In the genomic region with DNA sequence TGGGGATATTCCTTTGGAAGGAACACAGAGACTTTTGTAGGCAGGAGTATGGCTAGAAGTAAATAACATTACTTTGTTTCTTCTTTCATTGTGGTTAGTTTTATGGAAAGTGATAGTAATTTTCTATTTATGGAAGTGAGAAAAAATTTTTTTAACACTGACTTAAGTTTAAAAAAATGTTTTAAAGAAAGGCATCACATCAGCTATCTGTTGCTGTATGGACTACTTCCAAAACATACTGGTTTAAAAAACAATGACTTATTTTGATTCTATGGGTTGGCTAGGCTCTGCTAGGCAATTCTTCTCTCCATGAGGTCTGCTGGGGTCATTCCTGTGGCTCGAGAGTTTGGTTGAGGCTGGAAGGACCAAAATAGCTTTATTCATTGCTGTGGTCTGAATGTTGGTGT, we compare ENCODE assay signal across 16 cellular contexts. TPM values are rescaled to one million over a fixed set of nuclear protein-coding genes. Genes with fewer than 3 reads are reported as not detected.
A peak's percentile ranks its signal among the peaks of the same experiment; 100 is the strongest.
DNase-seq lines count a peak whose midpoint lies in the region; ATAC-seq, FAIRE-seq and TF ChIP-seq lines count a peak whose summit lies in the region.
"Had no signal": no experiment of that assay in that cellular context is flagged by ENCODE, and none has a peak within 500 bp of the region (broad histone marks: within the 10 kb centered on the region; RNA-seq: fewer than 3 reads in every experiment).

No MANE protein-coding gene starts in this region.

- CTCF ChIA-PET in endothelial cell of umbilical vein (lab: Charles Lee) = interaction anchor here (1.2 to 1.4 kb wide), 2 partner anchors 9 to 28 kb away, joined by 3 to 4 read pairs; no protein-coding TSS in a partner anchor

- H3K9ac ChIP-seq in KMS-11 (no peak overlapping the region), endothelial cell of umbilical vein (replicated peaks; ENCODE audit: extremely low read depth, insufficient read depth, low read length) (no peak overlapping the region), smooth muscle cell (ENCODE audit: low read depth) (no peak overlapping the region)

- H3K79me2 ChIP-seq in KMS-11 (ENCODE audit: insufficient read depth, low read depth) (no peaks in the 10 kb centered on the region), endothelial cell of umbilical vein (ENCODE audit: control insufficient read depth, insufficient read depth, low read length) (no peaks in the 10 kb centered on the region), smooth muscle cell (ENCODE audit: low read depth) (no peaks in the 10 kb centered on the region)

- no peaks in the 10 kb centered on the region for H3K36me3 ChIP-seq in GM06990 (ENCODE audit: control insufficient read depth, insufficient read depth, low read length)
- no peaks in the 10 kb centered on the region for H3K36me3 ChIP-seq in KMS-11 (ENCODE audit: insufficient read depth)
- no peaks in the 10 kb centered on the region for H3K36me3 ChIP-seq in endothelial cell of umbilical vein (ENCODE audit: control insufficient read depth in 2 of 2, extremely low read depth in 1 of 2, insufficient read depth in 2 of 2, low read length in 2 of 2)
- no peaks in the 10 kb centered on the region for H3K36me3 ChIP-seq in smooth muscle cell (ENCODE audit: low read depth)
- H3K36me3 ChIP-seq: lower lobe of right lung, thyroid gland had no signal

- TF ChIP-seq CTCF in GM06990 (IDR thresholded peaks at IDR 0.05; ENCODE audit: insufficient read depth, low read length, poor library complexity, severe bottlenecking) (no peak), KMS-11 (conservative IDR thresholded peaks at IDR 0.05; ENCODE audit: low read depth, low read length) (no peak), endothelial cell of umbilical vein (IDR thresholded peaks at IDR 0.05; ENCODE audit: extremely low read depth in 1 of 2, insufficient read depth in 1 of 2, low read depth in 1 of 2, low read length in 2 of 2) (no peak), smooth muscle cell (IDR thresholded peaks at IDR 0.05; ENCODE audit: borderline replicate concordance, insufficient read depth, poor library complexity, severe bottlenecking) (no peak)

- H4K20me1 ChIP-seq in KMS-11 (ENCODE audit: insufficient read depth) (no peaks in the 10 kb centered on the region), endothelial cell of umbilical vein (replicated peaks; ENCODE audit: control insufficient read depth, extremely low read depth, insufficient read depth, low read length) (no peaks in the 10 kb centered on the region), smooth muscle cell (ENCODE audit: low read depth) (no peaks in the 10 kb centered on the region)

- no TSS peak for BruUV-seq in endothelial cell of umbilical vein (replicated peaks; lab: Mats Ljungman, UMichigan)

- dilution Hi-C loops in endothelial cell of umbilical vein (cut with MboI; ENCODE audit: extremely low pct_ligation_motif_present, low sequenced_read_pairs) = no loop called here

- no peaks in the 10 kb centered on the region for H3K9me1 ChIP-seq in endothelial cell of umbilical vein (replicated peaks; ENCODE audit: control insufficient read depth, extremely low read depth, insufficient read depth, low read length)

- DNase-seq in GM06990 (ENCODE audit: extremely low read depth, insufficient read length) = peak; percentile 30
- DNase-seq in endothelial cell of umbilical vein (ENCODE audit: low read depth, low spot score) = peak; percentile 29
- no peak for DNase-seq in smooth muscle cell (lab: John Stamatoyannopoulos, UW; ENCODE audit: unreplicated experiment)
- DNase-seq in SIG-M5 (lab: John Stamatoyannopoulos, UW) = no peak
- DNase-seq in left cardiac atrium = no peak
- DNase-seq: activated CD4-positive, CD25-positive, alpha-beta regulatory T cell treated with anti-CD3 and anti-CD28 coated beads, Interleukin-2, amount 50 U/mL, for 72 hours; COR-L47; glutamatergic neuron; lower lobe of right lung; psoas muscle; thyroid gland had no signal

- H3F3A ChIP-seq in smooth muscle cell (ENCODE audit: low read depth) = peaks cover 50% of the 10 kb centered on the region

- H3K27ac ChIP-seq in KMS-11 (no peak overlapping the region), endothelial cell of umbilical vein (ENCODE audit: insufficient read depth, low read depth, low read length) (no peak overlapping the region), smooth muscle cell (ENCODE audit: low read depth) (peak overlapping the region; percentile 66)
- H3K27ac ChIP-seq: lower lobe of right lung, psoas muscle, thyroid gland had no signal

- TF ChIP-seq POLR2A in endothelial cell of umbilical vein (IDR thresholded peaks at IDR 0.05; ENCODE audit: low read depth, low read length) = no peak
- no peak for TF ChIP-seq POLR2A in GM18505 (IDR thresholded peaks at IDR 0.05; ENCODE audit: borderline replicate concordance, extremely low read depth, insufficient read depth, insufficient read length)

- ATAC-seq in HG03571 (IDR thresholded peaks at IDR 0.05; ENCODE audit: unreplicated experiment) (no peak), GM18505 (IDR thresholded peaks at IDR 0.05; ENCODE audit: unreplicated experiment) (no peak), left cardiac atrium (no peak)
- ATAC-seq: lower lobe of right lung, psoas muscle, Right ventricle myocardium inferior had no signal

- FAIRE-seq in endothelial cell of umbilical vein (lab: Jason Lieb, UNC) = no peak
- FAIRE-seq: colon had no signal

- intact Hi-C loops in endothelial cell of umbilical vein (cut with micrococcal nuclease) = no loop called here
- intact Hi-C loops in left cardiac atrium (cut with DNase I) = no loop called here

- H3K27me3 ChIP-seq in GM06990 (replicated peaks; ENCODE audit: control insufficient read depth, insufficient read depth, low read length) (no peaks in the 10 kb centered on the region), KMS-11 (ENCODE audit: insufficient read depth, low read depth) (no peaks in the 10 kb centered on the region), endothelial cell of umbilical vein (ENCODE audit: control insufficient read depth in 2 of 2, insufficient read depth in 2 of 2, low read length in 2 of 2) (no peaks in the 10 kb centered on the region), smooth muscle cell (ENCODE audit: low read depth) (no peaks in the 10 kb centered on the region)
- H3K27me3 ChIP-seq: thyroid gland had no signal

- 34% methylated on average over 1 of the region's 1 CpG for WGBS in smooth muscle cell (ENCODE audit: low lambda C conversion rate)

- POLR2A ChIA-PET in endothelial cell of umbilical vein (lab: Charles Lee) = no interaction called here

- no peak overlapping the region for H3K4me3 ChIP-seq in GM06990 (replicated peaks; ENCODE audit: low read depth, low read length)
- no peak overlapping the region for H3K4me3 ChIP-seq in KMS-11 (IDR thresholded peaks at IDR 0.05; ENCODE audit: insufficient read depth, low read depth, low read length)
- no peak overlapping the region for H3K4me3 ChIP-seq in endothelial cell of umbilical vein (replicated peaks in 1 of 3; ENCODE audit: insufficient read depth in 1 of 3, low read depth in 1 of 3, low read length in 3 of 3)
- H3K4me3 ChIP-seq in smooth muscle cell = no peak overlapping the region
- H3K4me3 ChIP-seq: lower lobe of right lung, psoas muscle, thyroid gland had no signal

- H3K9me3 ChIP-seq in endothelial cell of umbilical vein (replicated peaks; ENCODE audit: control insufficient read depth, insufficient read depth, low read length) (no peaks in the 10 kb centered on the region), smooth muscle cell (replicated peaks; ENCODE audit: low read depth) (no peaks in the 10 kb centered on the region)
- H3K9me3 ChIP-seq: lower lobe of right lung, psoas muscle, thyroid gland had no signal

- H2AFZ ChIP-seq in KMS-11 (ENCODE audit: low read depth) (no peak overlapping the region), endothelial cell of umbilical vein (ENCODE audit: low read depth, low read length) (no peak overlapping the region), smooth muscle cell (ENCODE audit: low read depth) (no peak overlapping the region)

- H3K4me2 ChIP-seq in KMS-11 = peak overlapping the region; percentile 44
- no peak overlapping the region for H3K4me2 ChIP-seq in endothelial cell of umbilical vein (ENCODE audit: insufficient read depth, low read length)
- H3K4me2 ChIP-seq in smooth muscle cell = peak overlapping the region; percentile 79

- H3K4me1 ChIP-seq in KMS-11 (ENCODE audit: low read depth, poor library complexity, severe bottlenecking) (peaks cover 48% of the 10 kb centered on the region), endothelial cell of umbilical vein (ENCODE audit: control insufficient read depth, extremely low read depth, insufficient read depth, low read length) (peaks cover 25% of the 10 kb centered on the region), smooth muscle cell (ENCODE audit: low read depth) (peaks cover 33% of the 10 kb centered on the region)
- H3K4me1 ChIP-seq: thyroid gland had no signal

TF ChIP-seq in endothelial cell of umbilical vein, 7 proteins besides CTCF, POLR2A, EP300 and RAD21:
- TF ChIP-seq POLR2AphosphoS5 (IDR thresholded peaks at IDR 0.05; ENCODE audit: insufficient read depth, low read depth, low read length) (no peak), JUN (IDR thresholded peaks at IDR 0.05; ENCODE audit: borderline replicate concordance, insufficient read depth, insufficient read length, low read depth) (no peak), FOS (IDR thresholded peaks at IDR 0.05; ENCODE audit: borderline replicate concordance, insufficient read depth, low read length) (no peak), MYC (IDR thresholded peaks at IDR 0.05; ENCODE audit: low read depth, low read length) (no peak), GATA2 (IDR thresholded peaks at IDR 0.05; ENCODE audit: insufficient read depth, insufficient read length, low read depth, low read length) (no peak), EZH2 (IDR thresholded peaks at IDR 0.05; ENCODE audit: borderline replicate concordance, low read depth, low read length, severe bottlenecking) (no peak)
- TF ChIP-seq, protein P1, sequence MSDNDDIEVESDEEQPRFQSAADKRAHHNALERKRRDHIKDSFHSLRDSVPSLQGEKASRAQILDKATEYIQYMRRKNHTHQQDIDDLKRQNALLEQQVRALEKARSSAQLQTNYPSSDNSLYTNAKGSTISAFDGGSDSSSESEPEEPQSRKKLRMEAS (IDR thresholded peaks at IDR 0.05; ENCODE audit: insufficient read depth, insufficient read length) = no peak
TF ChIP-seq in endothelial cell of umbilical vein: peak in this region for 0.

RNA-seq across cellular contexts. Expression of a gene that starts 31.7 kb away (rescaled TPM):
- 427 and 459 TPM in 2 replicates for total RNA-seq in endothelial cell of umbilical vein
- polyA plus RNA-seq in endothelial cell of umbilical vein = 263 and 267 TPM in 2 replicates
- 96.2 and 111 TPM in 2 replicates for polyA plus RNA-seq in endothelial cell of umbilical vein (2011; cell fraction: cytosol; rRNA removed)
- 800 and 825 TPM in 2 replicates for polyA plus RNA-seq in endothelial cell of umbilical vein (2011; cell fraction: nucleus; rRNA removed)
- polyA plus RNA-seq in endothelial cell of umbilical vein (2012) = 442 and 473 TPM in 2 replicates
- polyA minus RNA-seq in endothelial cell of umbilical vein = 496 and 527 TPM in 2 replicates
- 275 TPM for polyA minus RNA-seq in endothelial cell of umbilical vein (2011; cell fraction: cytosol; rRNA and poly(A)+ RNA removed)
- 1,147 and 1,325 TPM in 2 replicates for polyA minus RNA-seq in endothelial cell of umbilical vein (2011; cell fraction: nucleus; rRNA and poly(A)+ RNA removed)
- 1,081 and 1,127 TPM in 2 replicates for total RNA-seq in smooth muscle cell
- polyA plus RNA-seq in smooth muscle cell = 201 and 262 TPM in 2 replicates
- total RNA-seq in left cardiac atrium = 100 to 1,000 TPM; 122 to 202 TPM

Comparison
In these comparisons a context has a peak if more than half of its experiments do, and no peak if none do; other contexts are left out.
1. DNase-seq: peak in GM06990 (single experiment) and endothelial cell of umbilical vein (single experiment); none in smooth muscle cell (single experiment), SIG-M5 (single experiment) and left cardiac atrium (single experiment).